Comparison of ENCODE assay signal across 1 cellular context in genomic region chr17:47993964-47994363, GRCh38.
TF ChIP-seq lines count a peak whose summit lies in the region.

No MANE protein-coding gene starts in this region.

TF ChIP-seq in H1, 55 proteins besides CTCF, POLR2A, EP300 and RAD21:
- TF ChIP-seq MAX (IDR thresholded peaks at IDR 0.05) (no peak), SIX5 (IDR thresholded peaks at IDR 0.05; ENCODE audit: low read depth, low read length) (no peak), JUN (IDR thresholded peaks at IDR 0.05; ENCODE audit: low read depth, low read length) (no peak), NRF1 (IDR thresholded peaks at IDR 0.05; ENCODE audit: low read depth, low read length) (no peak), CREB1 (IDR thresholded peaks at IDR 0.05) (no peak), ZNF274 (IDR thresholded peaks at IDR 0.05; ENCODE audit: borderline replicate concordance, extremely low read depth, low read length) (no peak), CHD1 (IDR thresholded peaks at IDR 0.05; ENCODE audit: low read depth, low read length) (no peak), SP4 (IDR thresholded peaks at IDR 0.05; ENCODE audit: low read length) (no peak), SP2 (IDR thresholded peaks at IDR 0.05; ENCODE audit: low read length) (no peak), ASH2L (IDR thresholded peaks at IDR 0.05; ENCODE audit: low read length) (no peak), SP1 (IDR thresholded peaks at IDR 0.05; ENCODE audit: low read depth, low read length) (no peak)
